Comparison of ENCODE assay signal across 23 cellular contexts in the genomic region with DNA sequence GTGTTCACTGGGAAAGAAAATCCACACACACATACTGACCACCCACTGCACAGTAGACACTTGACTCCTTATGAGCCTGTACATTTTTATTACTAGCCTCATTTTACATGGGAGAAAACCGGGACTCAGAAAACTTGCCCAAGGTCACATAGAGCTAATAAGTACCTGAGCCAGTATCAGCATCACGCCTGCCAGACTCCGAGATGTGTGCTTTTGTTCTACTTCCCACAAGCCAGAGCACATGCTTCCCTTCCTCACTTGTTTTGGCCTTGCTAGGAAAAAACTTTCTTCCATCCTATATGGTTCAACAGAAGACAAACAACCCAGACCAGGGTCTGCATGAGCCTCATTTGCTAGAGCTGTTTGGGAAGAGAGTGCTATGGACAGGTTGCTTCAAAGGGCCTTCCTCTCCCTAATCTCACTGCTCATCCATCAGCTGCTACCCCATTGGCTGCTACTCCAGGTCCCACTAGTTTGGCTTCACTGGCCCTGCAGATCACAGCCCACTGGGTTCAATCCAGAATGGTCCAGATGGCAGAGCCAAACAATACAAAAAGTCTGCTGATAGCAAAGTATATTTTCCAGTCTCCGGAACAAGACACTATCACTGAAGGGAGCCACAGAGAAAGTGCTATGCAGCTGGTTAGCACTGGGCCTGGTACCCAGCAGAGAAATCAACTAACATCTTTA.
DNase-seq lines count a peak whose midpoint lies in the region; ATAC-seq and TF ChIP-seq lines count a peak whose summit lies in the region.
"Had no signal": no experiment of that assay in that cellular context is flagged by ENCODE, and none has a peak within 500 bp of the region (broad histone marks: within the 10 kb centered on the region; RNA-seq: fewer than 3 reads in every experiment).

No MANE protein-coding gene starts in this region.

- peak overlapping the region; percentile 22 for H3K4me2 ChIP-seq in mammary epithelial cell (ENCODE audit: insufficient read depth, low read depth, low read length)

- intact Hi-C loops in mammary epithelial cell (cut with micrococcal nuclease) = loop anchor here (5.0 kb wide), 1 partner anchor 64 kb away; a partner anchor contains a TSS
- intact Hi-C loops in MCF 10A (cut with micrococcal nuclease) = no loop called here

- H3K36me3 Mint-ChIP-seq in MCF 10A (ENCODE audit: insufficient read depth, unreplicated experiment) = peaks cover 14% of the 10 kb centered on the region
- H3K36me3 Mint-ChIP-seq in stimulated activated naive B cell treated with anti-CD40 and anti-IgM and Interleukin-4, amounts not matched to agents 10 μg/mL and 1 μg/mL and 100 μg/mL, for 72 hours = peaks cover 4 to 5% of the 10 kb centered on the region in 2 donors

- no peak overlapping the region for H3K27ac Mint-ChIP-seq in MCF 10A (ENCODE audit: low read depth, unreplicated experiment)
- H3K27ac Mint-ChIP-seq in stimulated activated naive B cell treated with anti-CD40 and anti-IgM and Interleukin-4, amounts not matched to agents 10 μg/mL and 1 μg/mL and 100 μg/mL, for 72 hours = peak overlapping the region; percentile 26
- H3K27ac Mint-ChIP-seq: activated naive CD4-positive, alpha-beta T cell treated with anti-CD3 and anti-CD28 coated beads, Interleukin-2, amount 10 ng/mL, durations not matched to agents 7 days and 5 days had no signal

- no peak for DNase-seq in mammary epithelial cell
- DNase-seq in MCF 10A (ENCODE audit: unreplicated experiment) = no peak
- DNase-seq in G401 (ENCODE audit: low spot score) = peak; percentile 89
- peak; percentile 38 to 80 for DNase-seq in cerebellar nuclear complex (lab: John Stamatoyannopoulos, UW)
- DNase-seq in stimulated activated naive B cell treated with anti-CD40 and anti-IgM and Interleukin-4, amounts not matched to agents 10 μg/mL and 1 μg/mL and 100 μg/mL, for 72 hours = no peak
- DNase-seq in NCI-H1417 treated with DMSO at 0.1 percent for 48 hours (lab: John Stamatoyannopoulos, UW) = no peak
- DNase-seq in hepatic stellate cell (ENCODE audit: low spot score) = no peak
- DNase-seq: activated naive CD4-positive, alpha-beta T cell treated with anti-CD3 and anti-CD28 coated beads, Interleukin-2, amount 10 ng/mL, durations not matched to agents 7 days and 5 days; activated T-cell treated with anti-CD3 and anti-CD28 coated beads, Interleukin-2, amount 50 U/mL, for 48 hours; NCI-H1105 treated with DMSO at 0.1 percent for 48 hours; NCI-H2081; OCI-M1; ovary; SIG-M5; stimulated activated CD4-positive, alpha-beta T cell treated with anti-CD3 and anti-CD28 coated beads, Interleukin-4, amount 100 ng/mL, for 24 hours; stimulated activated naive CD4-positive, alpha-beta T cell; tibial artery had no signal

- BruUV-seq in mammary epithelial cell (replicated peaks; lab: Mats Ljungman, UMichigan) = no TSS peak
- BruUV-seq in MCF 10A (replicated peaks; lab: Mats Ljungman, UMichigan) = no TSS peak

- TF ChIP-seq CTCF in mammary epithelial cell (conservative IDR thresholded peaks at IDR 0.05 in 1 of 2, IDR thresholded peaks at IDR 0.05 in 1 of 2; ENCODE audit: extremely low read depth in 1 of 2, insufficient read depth in 1 of 2, low read depth in 1 of 2, low read length in 2 of 2) (no peak), MCF 10A (IDR thresholded peaks at IDR 0.05; ENCODE audit: unreplicated experiment) (no peak)

- H3K27me3 Mint-ChIP-seq in MCF 10A (ENCODE audit: insufficient read depth, unreplicated experiment) = no peaks in the 10 kb centered on the region
- no peaks in the 10 kb centered on the region for H3K27me3 Mint-ChIP-seq in stimulated activated naive B cell treated with anti-CD40 and anti-IgM and Interleukin-4, amounts not matched to agents 10 μg/mL and 1 μg/mL and 100 μg/mL, for 72 hours
- H3K27me3 Mint-ChIP-seq: activated naive CD4-positive, alpha-beta T cell treated with anti-CD3 and anti-CD28 coated beads, Interleukin-2, amount 10 ng/mL, durations not matched to agents 7 days and 5 days; central memory CD8-positive, alpha-beta T cell had no signal

- H3K4me1 Mint-ChIP-seq in MCF 10A (ENCODE audit: insufficient read depth, unreplicated experiment) = peaks cover 6% of the 10 kb centered on the region
- peaks cover 3 to 10% of the 10 kb centered on the region in 2 donors for H3K4me1 Mint-ChIP-seq in stimulated activated naive B cell treated with anti-CD40 and anti-IgM and Interleukin-4, amounts not matched to agents 10 μg/mL and 1 μg/mL and 100 μg/mL, for 72 hours

- CTCF ChIA-PET in mammary epithelial cell (lab: Charles Lee; ENCODE audit: low non-redundant PET) (interaction anchor here (0.5 kb wide), 1 partner anchor 765 kb away, joined by 6 read pairs; no protein-coding TSS in a partner anchor), MCF 10A (lab: Yijun Ruan, JAX) (interaction anchor here (0.7 kb wide), 1 partner anchor 36 kb away, joined by 3 read pairs; no protein-coding TSS in a partner anchor)

- POLR2A ChIA-PET in MCF 10A (lab: Yijun Ruan, JAX) = interaction anchor here (0.9 kb wide), 1 partner anchor 15 kb away, joined by 4 read pairs; no protein-coding TSS in a partner anchor

- no peak overlapping the region for H2AFZ ChIP-seq in mammary epithelial cell (ENCODE audit: low read depth, low read length)

- peaks cover 47% of the 10 kb centered on the region for H3K4me1 ChIP-seq in mammary epithelial cell (ENCODE audit: insufficient read depth, low read length)

- H3K4me3 ChIP-seq in mammary epithelial cell (replicated peaks in 1 of 3; ENCODE audit: insufficient read depth in 1 of 3, low read depth in 2 of 3, low read length in 3 of 3) = no peak overlapping the region
- H3K4me3 ChIP-seq: ovary, right atrium auricular region, tibial artery had no signal

- H3K27me3 ChIP-seq in mammary epithelial cell (ENCODE audit: insufficient read depth, low read length) = no peaks in the 10 kb centered on the region
- H3K27me3 ChIP-seq: ovary, right atrium auricular region, tibial artery had no signal

- WGBS in mammary epithelial cell (ENCODE audit: low coverage, missing lambda C conversion rate) = 58% methylated on average over 4 of the region's 4 CpGs

- no peaks in the 10 kb centered on the region for H4K20me1 ChIP-seq in mammary epithelial cell (ENCODE audit: insufficient read depth, low read length)

- H3K27ac ChIP-seq in mammary epithelial cell (ENCODE audit: insufficient read depth, low read depth, low read length) = no peak overlapping the region
- H3K27ac ChIP-seq: C4-2B, ovary, right atrium auricular region, tibial artery had no signal

- dilution Hi-C loops in mammary epithelial cell (cut with HindIII; ENCODE audit: low sequenced_read_pairs) = no loop called here

- peaks cover 72% of the 10 kb centered on the region for H3K79me2 ChIP-seq in mammary epithelial cell (ENCODE audit: insufficient read depth, low read length)

- H3K4me3 Mint-ChIP-seq in MCF 10A (ENCODE audit: unreplicated experiment) = no peak overlapping the region
- H3K4me3 Mint-ChIP-seq in stimulated activated naive B cell treated with anti-CD40 and anti-IgM and Interleukin-4, amounts not matched to agents 10 μg/mL and 1 μg/mL and 100 μg/mL, for 72 hours = no peak overlapping the region
- H3K4me3 Mint-ChIP-seq: activated naive CD4-positive, alpha-beta T cell treated with anti-CD3 and anti-CD28 coated beads, Interleukin-2, amount 10 ng/mL, durations not matched to agents 7 days and 5 days; central memory CD8-positive, alpha-beta T cell; nephron had no signal

- no peak for ATAC-seq in stimulated activated naive B cell treated with anti-CD40 and anti-IgM and Interleukin-4, amounts not matched to agents 10 μg/mL and 1 μg/mL and 100 μg/mL, for 72 hours (replicated peaks)
- ATAC-seq in GM19395 (IDR thresholded peaks at IDR 0.05; ENCODE audit: unreplicated experiment) = no peak
- ATAC-seq: left lobe of liver had no signal

- no peaks in the 10 kb centered on the region for H3K9me3 Mint-ChIP-seq in MCF 10A (ENCODE audit: unreplicated experiment)
- no peaks in the 10 kb centered on the region for H3K9me3 Mint-ChIP-seq in stimulated activated naive B cell treated with anti-CD40 and anti-IgM and Interleukin-4, amounts not matched to agents 10 μg/mL and 1 μg/mL and 100 μg/mL, for 72 hours
- H3K9me3 Mint-ChIP-seq: activated naive CD4-positive, alpha-beta T cell treated with anti-CD3 and anti-CD28 coated beads, Interleukin-2, amount 10 ng/mL, durations not matched to agents 7 days and 5 days; central memory CD8-positive, alpha-beta T cell; nephron had no signal

- H3K9me3 ChIP-seq in mammary epithelial cell (replicated peaks; ENCODE audit: insufficient read depth, low read length) = no peaks in the 10 kb centered on the region
- H3K9me3 ChIP-seq: ovary, right atrium auricular region, tibial artery had no signal

- H3K9ac ChIP-seq in mammary epithelial cell (ENCODE audit: insufficient read depth, low read length) = no peak overlapping the region

- no peaks in the 10 kb centered on the region for H3K36me3 ChIP-seq in mammary epithelial cell (ENCODE audit: insufficient read depth, low read length)
- H3K36me3 ChIP-seq: ovary, right atrium auricular region, tibial artery had no signal

- in situ Hi-C loops in mammary epithelial cell (cut with MboI; ENCODE audit: low sequenced_read_pairs in 2 of 2) = no loop called here
- in situ Hi-C loops in G401 (cut with HindIII; ENCODE audit: low sequenced_read_pairs) = no loop called here

Comparison
In these comparisons a context has a peak if more than half of its experiments do, and no peak if none do; other contexts are left out.
1. DNase-seq: peak in G401 (single experiment) and cerebellar nuclear complex (2 of 2); none in mammary epithelial cell (single experiment), MCF 10A (single experiment), stimulated activated naive B cell treated with anti-CD40 and anti-IgM and Interleukin-4, amounts not matched to agents 10 μg/mL and 1 μg/mL and 100 μg/mL, for 72 hours (single experiment), NCI-H1417 treated with DMSO at 0.1 percent for 48 hours (single experiment) and hepatic stellate cell (single experiment).